ENCODE assay signal across 8 cellular contexts in genomic region chr17:41959336-41960095, GRCh38. TPM values are rescaled to one million over a fixed set of nuclear protein-coding genes. Genes with fewer than 3 reads are reported as not detected.
DNase-seq lines count a peak whose midpoint lies in the region; ATAC-seq, FAIRE-seq and TF ChIP-seq lines count a peak whose summit lies in the region.

No MANE protein-coding gene starts in this region.

- no peak for FAIRE-seq in A549 (lab: Jason Lieb, UNC)

- DNase-seq in A549 (ENCODE audit: low read depth in 1 of 2, low spot score in 1 of 2) (peak; percentile 76 to 82), epithelial cell of proximal tubule (ENCODE audit: low read depth) (no peak), CD1c-positive myeloid dendritic cell (ENCODE audit: extremely low spot score) (no peak)

- H3K36me3 ChIP-seq in OCI-LY1 (ENCODE audit: insufficient read depth, low read length) = no peaks in the 10 kb centered on the region
- no peaks in the 10 kb centered on the region for H3K36me3 ChIP-seq in parathyroid adenoma (ENCODE audit: control insufficient read depth, insufficient read depth, low read length)

- POLR2A ChIA-PET in A549 (lab: Yijun Ruan, JAX) = interaction anchor here (0.5 to 1.0 kb wide), 5 partner anchors 29 to 263 kb away, joined by 3 to 7 read pairs (median 4); partner anchors contain the start of genes JUP and ODAD4

- CTCF ChIA-PET in A549 (lab: Yijun Ruan, JAX) = interaction anchor here (0.5 to 29.5 kb wide), 68 partner anchors 9 to 268 kb away, joined by 3 to 378 read pairs (median 4); partner anchors contain the start of genes ACLY, DHX58, DNAJC7 and HAP1

- no peaks in the 10 kb centered on the region for H4K20me1 ChIP-seq in OCI-LY1 (ENCODE audit: insufficient read depth, low read length)

- H3K4me3 ChIP-seq in A549 (no peak overlapping the region), OCI-LY1 (ENCODE audit: low read depth, low read length, poor library complexity, severe bottlenecking) (no peak overlapping the region), epithelial cell of proximal tubule (ENCODE audit: low read depth, low read length) (no peak overlapping the region), parathyroid adenoma (ENCODE audit: low read depth, low read length) (no peak overlapping the region)

- H3K4me1 ChIP-seq in A549 = peaks cover 7% of the 10 kb centered on the region; the same call in 2 of the 3 replicates
- peaks cover 5% of the 10 kb centered on the region for H3K4me1 ChIP-seq in OCI-LY1 (ENCODE audit: insufficient read depth, low read length, severe bottlenecking)
- no peaks in the 10 kb centered on the region for H3K4me1 ChIP-seq in parathyroid adenoma

- H3K79me2 ChIP-seq in OCI-LY1 (ENCODE audit: insufficient read depth, low read length) (no peaks in the 10 kb centered on the region), parathyroid adenoma (no peaks in the 10 kb centered on the region)

- H3F3A ChIP-seq in OCI-LY1 (ENCODE audit: insufficient read depth, low read length) = no peaks in the 10 kb centered on the region

- H3K9me2 ChIP-seq in OCI-LY1 (ENCODE audit: low read depth, low read length) = no peaks in the 10 kb centered on the region

- peak; percentile 79 to 89 for ATAC-seq in A549
- ATAC-seq in HG03521 (IDR thresholded peaks at IDR 0.05; ENCODE audit: unreplicated experiment) = no peak
- no peak for ATAC-seq in GM19023 (IDR thresholded peaks at IDR 0.05; ENCODE audit: unreplicated experiment)

- peak overlapping the region; percentile 29; the same call in 1 of the 2 replicates for H3K9ac ChIP-seq in OCI-LY1 (ENCODE audit: low read length)
- no peak overlapping the region for H3K9ac ChIP-seq in parathyroid adenoma

- TF ChIP-seq EP300 in A549 (IDR thresholded peaks at IDR 0.05) = no peak

- H2AFZ ChIP-seq in OCI-LY1 (ENCODE audit: low read length) (no peak overlapping the region), parathyroid adenoma (peak overlapping the region; percentile 9)

- H3K27ac ChIP-seq in A549 (peak overlapping the region in 1 of 2 experiments; percentile 72; a peak in 3 of 6 replicates), OCI-LY1 (ENCODE audit: low read depth, low read length, poor library complexity, severe bottlenecking) (no peak overlapping the region), parathyroid adenoma (no peak overlapping the region)

- H3K9me3 ChIP-seq in A549 (no peaks in the 10 kb centered on the region), OCI-LY1 (ENCODE audit: low read length) (no peaks in the 10 kb centered on the region), parathyroid adenoma (ENCODE audit: control insufficient read depth, low read length) (no peaks in the 10 kb centered on the region)

- H3K4me2 ChIP-seq in A549 (no peak overlapping the region), OCI-LY1 (ENCODE audit: low read length) (peak overlapping the region; percentile 27; the same call in 1 of the 2 replicates), parathyroid adenoma (ENCODE audit: low read length) (no peak overlapping the region)

- H3K27me3 ChIP-seq in OCI-LY1 (ENCODE audit: insufficient read depth, low read length) (no peaks in the 10 kb centered on the region), parathyroid adenoma (ENCODE audit: control insufficient read depth, insufficient read depth, low read length) (no peaks in the 10 kb centered on the region)

- 46% methylated on average over 17 of the region's 17 CpGs for WGBS in A549 (ENCODE audit: missing lambda C conversion rate)

- TF ChIP-seq CTCF in A549 (IDR thresholded peaks at IDR 0.05) (peak; percentile 84), GM12874 (IDR thresholded peaks at IDR 0.05; ENCODE audit: insufficient read depth, low read depth, low read length) (peak; percentile 49), OCI-LY1 (IDR thresholded peaks at IDR 0.05; ENCODE audit: low read length) (peak; percentile 70), epithelial cell of proximal tubule (conservative IDR thresholded peaks at IDR 0.05; ENCODE audit: low read depth, low read length) (peak; percentile 67), parathyroid adenoma (IDR thresholded peaks at IDR 0.05) (no peak)

- no peak for TF ChIP-seq POLR2A in A549 (IDR thresholded peaks at IDR 0.05; ENCODE audit: low read length)

- TF ChIP-seq RAD21 in A549 (conservative IDR thresholded peaks at IDR 0.05 in 1 of 2, IDR thresholded peaks at IDR 0.05 in 1 of 2) = peak; percentile 88 to 94

TF ChIP-seq in A549, 52 proteins besides CTCF, POLR2A, EP300 and RAD21:
- TF ChIP-seq MAX (IDR thresholded peaks at IDR 0.05) (0 out of 2 replicates have a peak, but pooled peaks have one; percentile 22), GATA3 (IDR thresholded peaks at IDR 0.05; ENCODE audit: borderline replicate concordance) (no peak), SMC3 (IDR thresholded peaks at IDR 0.05) (peak; percentile 82), E2F6 (IDR thresholded peaks at IDR 0.05; ENCODE audit: borderline replicate concordance, low read depth) (no peak), MYC (IDR thresholded peaks at IDR 0.05; ENCODE audit: borderline replicate concordance, low read length) (no peak), CEBPB (IDR thresholded peaks at IDR 0.05) (peak in 1 of 2 experiments; percentile 24; a peak in 1 of 4 replicates)

RNA-seq across cellular contexts. Expression of gene CNP, which starts 7.1 kb away (rescaled TPM):
- polyA plus RNA-seq in A549 (2011; rRNA removed) (38.6 and 49.8 TPM in 2 replicates), A549 (2017; fragmentation: RNase III; extraction: RNeasy Plus Mini Kit Qiagen cat#74134 plus additional on column Dnase treatment) (113 to 118 TPM (median 116 TPM) in 3 replicates)
- polyA plus RNA-seq in A549 (2012; cell fraction: cytosol; rRNA removed) = 42.8 and 51.2 TPM in 2 replicates
- 57.8 and 66.7 TPM in 2 replicates for polyA plus RNA-seq in A549 (2012; cell fraction: nucleus; rRNA removed)
- 133 and 161 TPM in 2 replicates for polyA minus RNA-seq in A549 (2011; rRNA and poly(A)+ RNA removed)
- 69.8 and 75.9 TPM in 2 replicates for total RNA-seq in epithelial cell of proximal tubule

RNA-seq across cellular contexts. Expression of gene ODAD4, which starts 29.1 kb away (rescaled TPM):
- 2.0 and 2.3 TPM in 2 replicates for polyA plus RNA-seq in A549 (2011; rRNA removed)
- 0.47 and 0.56 TPM in 2 replicates for polyA plus RNA-seq in A549 (2012; cell fraction: cytosol; rRNA removed)
- polyA plus RNA-seq in A549 (2012; cell fraction: nucleus; rRNA removed) = 0.64 and 0.80 TPM in 2 replicates
- 2.2 to 2.5 TPM (median 2.3 TPM) in 3 replicates for polyA plus RNA-seq in A549 (2017; fragmentation: RNase III; extraction: RNeasy Plus Mini Kit Qiagen cat#74134 plus additional on column Dnase treatment)
- polyA minus RNA-seq in A549 (2011; rRNA and poly(A)+ RNA removed) = 2.8 TPM in 2 replicates
- 0.23 and 0.29 TPM in 2 replicates for total RNA-seq in epithelial cell of proximal tubule

RNA-seq across cellular contexts. Expression of gene ACLY, which starts 40.8 kb away (rescaled TPM):
- 367 and 376 TPM in 2 replicates for polyA plus RNA-seq in A549 (2011; rRNA removed)
- 262 and 313 TPM in 2 replicates for polyA plus RNA-seq in A549 (2012; cell fraction: cytosol; rRNA removed)
- polyA plus RNA-seq in A549 (2012; cell fraction: nucleus; rRNA removed) = 414 and 459 TPM in 2 replicates
- polyA plus RNA-seq in A549 (2017; fragmentation: RNase III; extraction: RNeasy Plus Mini Kit Qiagen cat#74134 plus additional on column Dnase treatment) = 337 to 355 TPM (median 344 TPM) in 3 replicates
- polyA minus RNA-seq in A549 (2011; rRNA and poly(A)+ RNA removed) = 672 and 786 TPM in 2 replicates
- total RNA-seq in epithelial cell of proximal tubule = 193 and 311 TPM in 2 replicates

RNA-seq across cellular contexts. Expression of gene DNAJC7, which starts 57.7 kb away (rescaled TPM):
- 95.3 and 116 TPM in 2 replicates for polyA plus RNA-seq in A549 (2011; rRNA removed)
- 48.6 and 54.5 TPM in 2 replicates for polyA plus RNA-seq in A549 (2012; cell fraction: cytosol; rRNA removed)
- 18.1 and 33.8 TPM in 2 replicates for polyA plus RNA-seq in A549 (2012; cell fraction: nucleus; rRNA removed)
- 140 to 161 TPM (median 148 TPM) in 3 replicates for polyA plus RNA-seq in A549 (2017; fragmentation: RNase III; extraction: RNeasy Plus Mini Kit Qiagen cat#74134 plus additional on column Dnase treatment)
- polyA minus RNA-seq in A549 (2011; rRNA and poly(A)+ RNA removed) = 71.3 and 71.5 TPM in 2 replicates
- total RNA-seq in epithelial cell of proximal tubule = 57.6 and 66.8 TPM in 2 replicates

Comparison
In these comparisons a context has a peak if more than half of its experiments do, and no peak if none do; other contexts are left out.
1. ATAC-seq: peak in A549 (2 of 2); none in HG03521 (single experiment) and GM19023 (single experiment).
2. DNase-seq: peak in A549 (2 of 2); none in epithelial cell of proximal tubule (single experiment) and CD1c-positive myeloid dendritic cell (single experiment).